Comparison of ENCODE assay signal across 8 cellular contexts in genomic region chr3:146250449-146251382, GRCh38. TPM values are rescaled to one million over a fixed set of nuclear protein-coding genes. Genes with fewer than 3 reads are reported as not detected.
DNase-seq lines count a peak whose midpoint lies in the region; ATAC-seq and FAIRE-seq lines count a peak whose summit lies in the region.

Gene PLSCR4 (minus strand): TSS chr3:146251105. CDS start chr3:146222071, 29,034 bp downstream.

- peak within 1 kb of the TSS; percentile 87 for H3K4me3 ChIP-seq in SK-N-MC
- H3K4me3 ChIP-seq in small intestine (ENCODE audit: low read depth in 1 of 2, low read length in 2 of 2), result peak within 1 kb of the TSS; percentile 68 to 77

- DNase-seq in stimulated activated CD4-positive, alpha-beta T cell treated with anti-CD3 and anti-CD28 coated beads, Interleukin-4, amount 100 ng/mL, for 1 hour, result peak; percentile 5
- no peak for DNase-seq in stimulated activated CD4-positive, alpha-beta T cell treated with anti-CD3 and anti-CD28 coated beads, Interleukin-1b, Interleukin-23, amount 100 ng/mL, for 48 hours
- DNase-seq in SK-N-MC (ENCODE audit: low read depth, low spot score) (no peak), dedifferentiated amniotic fluid mesenchymal stem cell (ENCODE audit: extremely low spot score) (peak; percentile 25), kidney glomerular epithelial cell (lab: John Stamatoyannopoulos, UW) (peak; percentile 23), small intestine (peak; percentile 46)

- H3K27ac ChIP-seq in SK-N-MC (peak within 1 kb of the TSS; percentile 21; the same call in 1 of the 2 replicates), small intestine (ENCODE audit: low read depth in 1 of 2, low read length in 1 of 2) (peak within 1 kb of the TSS; percentile 9 to 94)

- H3K4me1 ChIP-seq in small intestine (ENCODE audit: control insufficient read depth in 2 of 2, insufficient read depth in 1 of 2, low read depth in 1 of 2, low read length in 1 of 2), result no peaks in the 10 kb centered on the region

- whole genome bisulfite sequencing in small intestine, 3 donors, result 1 to 2% (median 1%) methylated on average over 66 to 78 of the region's 78 CpGs

- H3K9ac ChIP-seq in SK-N-MC (ENCODE audit: insufficient read length), result peak within 1 kb of the TSS; percentile 76

- peaks cover 4% of the 10 kb centered on the region; the same call in 1 of the 2 replicates for H3K9me3 ChIP-seq in SK-N-MC (ENCODE audit: low read depth, low read length)
- H3K9me3 ChIP-seq in small intestine (ENCODE audit: control insufficient read depth, low read depth), result no peaks in the 10 kb centered on the region

- no peak for FAIRE-seq in small intestine (lab: Jason Lieb, UNC)

- H3K27me3 ChIP-seq in small intestine (ENCODE audit: control insufficient read depth in 2 of 2, insufficient read depth in 2 of 2, low read length in 2 of 2), result no peaks in the 10 kb centered on the region

- H3K36me3 ChIP-seq in SK-N-MC (ENCODE audit: insufficient read depth, low read length) (no peaks in the 10 kb centered on the region), small intestine (ENCODE audit: control insufficient read depth in 2 of 2, insufficient read depth in 2 of 2, low read length in 2 of 2) (no peaks in the 10 kb centered on the region)

- peak; percentile 79 for ATAC-seq in HG02970 (IDR thresholded peaks at IDR 0.05; ENCODE audit: low FRiP score, unreplicated experiment)
- no peak for ATAC-seq in HG03457 (IDR thresholded peaks at IDR 0.05; ENCODE audit: unreplicated experiment)

RNA-seq across cellular contexts. Expression of gene PLSCR4, which starts in this region (rescaled TPM):
- polyA plus RNA-seq in small intestine, result 10 to 100 TPM in 1 of 3 donors, 1 to 10 TPM in 2; 1.6 to 15.2 (median 3.0) TPM

Comparison
In these comparisons a context has a peak if more than half of its experiments do, and no peak if none do; other contexts are left out.
1. DNase-seq: peak in stimulated activated CD4-positive, alpha-beta T cell treated with anti-CD3 and anti-CD28 coated beads, Interleukin-4, amount 100 ng/mL, for 1 hour (single experiment), dedifferentiated amniotic fluid mesenchymal stem cell (single experiment), kidney glomerular epithelial cell (single experiment) and small intestine (single experiment); none in stimulated activated CD4-positive, alpha-beta T cell treated with anti-CD3 and anti-CD28 coated beads, Interleukin-1b, Interleukin-23, amount 100 ng/mL, for 48 hours (single experiment) and SK-N-MC (single experiment).